Comparison of ENCODE assay signal across 22 cellular contexts in the genomic region with DNA sequence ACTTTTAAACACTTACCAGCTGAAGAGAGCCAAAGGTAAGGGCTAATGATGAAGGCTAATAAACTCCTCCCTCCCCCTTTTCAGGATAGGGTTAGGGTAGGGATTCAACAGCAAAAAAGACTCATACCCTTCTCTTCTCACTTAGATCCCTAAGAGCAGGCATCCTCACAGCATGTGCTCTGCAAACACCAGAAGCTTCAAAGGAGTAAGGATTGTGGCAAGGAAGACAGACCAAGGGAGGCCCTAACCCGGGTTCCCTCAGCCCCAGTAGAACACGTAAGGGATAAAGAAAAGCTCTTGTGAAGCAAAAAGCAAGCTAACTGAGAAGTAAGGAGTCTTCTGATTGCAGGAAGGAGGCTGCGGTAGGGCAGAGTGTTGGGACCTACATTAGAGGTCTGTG. TPM values are rescaled to one million over a fixed set of nuclear protein-coding genes. Genes with fewer than 3 reads are reported as not detected.
DNase-seq lines count a peak whose midpoint lies in the region; ATAC-seq and TF ChIP-seq lines count a peak whose summit lies in the region.
"Had no signal": no experiment of that assay in that cellular context is flagged by ENCODE, and none has a peak within 500 bp of the region (broad histone marks: within the 10 kb centered on the region; RNA-seq: fewer than 3 reads in every experiment).

No MANE protein-coding gene starts in this region.

- H3K4me3 ChIP-seq in H7 (ENCODE audit: insufficient read depth, low read depth, low read length) (no peak overlapping the region), choroid plexus epithelial cell (ENCODE audit: low read depth, low read length) (no peak overlapping the region), mesenchymal stem cell (ENCODE audit: insufficient read depth in 1 of 2, low read depth in 1 of 2, low read length in 2 of 2) (no peak overlapping the region)
- H3K4me3 ChIP-seq: BLaER1 treated with 17β-estradiol and CSF1 and Interleukin-3, amounts not matched to agents 10 nM and 100 nM; MG63; SJSA1 had no signal

- DNase-seq in H7, result peak; percentile 11
- DNase-seq in choroid plexus epithelial cell (ENCODE audit: low read depth), result peak; percentile 33
- DNase-seq in mesenchymal stem cell, result no peak
- no peak for DNase-seq in stimulated activated CD4-positive, alpha-beta T cell treated with anti-CD3 and anti-CD28 coated beads, Interleukin-4, amount 100 ng/mL, for 1 hour
- DNase-seq: Caco-2; CD4-positive, alpha-beta memory T cell; DMS79 treated with DMSO at 0.1 percent for 48 hours; MG63; NCI-H1105 treated with DMSO at 0.1 percent for 48 hours; NCI-H146; NCI-H1930; NCI-H2107; NCI-H446; NCI-H524 treated with DMSO at 0.1 percent for 48 hours; NCI-H82; NK-92 treated with Interleukin-12 subunit alpha and Interleukin-12 subunit beta, amount 100 ng/mL, for 24 hours had no signal

- H3K4me1 ChIP-seq in mesenchymal stem cell (ENCODE audit: control insufficient read depth, insufficient read depth, low read depth, low read length), result no peaks in the 10 kb centered on the region
- H3K4me1 ChIP-seq: Caco-2 had no signal

- H3K36me3 ChIP-seq in H7 (replicated peaks; ENCODE audit: control insufficient read depth, insufficient read depth, low read length) (no peaks in the 10 kb centered on the region; the same call in none of the 2 replicates), mesenchymal stem cell (ENCODE audit: control insufficient read depth in 1 of 2, insufficient read depth in 2 of 2, low read depth in 1 of 2, low read length in 2 of 2) (peaks cover 0 to 22% of the 10 kb centered on the region in 2 experiments)

- no peak overlapping the region for H2BK120ac ChIP-seq in mesenchymal stem cell (ENCODE audit: low read depth, low read length)

- no peak overlapping the region for H4K8ac ChIP-seq in mesenchymal stem cell (ENCODE audit: low read length)

- no peak overlapping the region for H3K14ac ChIP-seq in mesenchymal stem cell (ENCODE audit: low read length in 2 of 2)

- TF ChIP-seq CTCF in choroid plexus epithelial cell (conservative IDR thresholded peaks at IDR 0.05; ENCODE audit: low read depth, low read length), result no peak

- H3K79me1 ChIP-seq in mesenchymal stem cell (replicated peaks; ENCODE audit: low read length, poor library complexity, severe bottlenecking), result peaks cover 16% of the 10 kb centered on the region

- H3K23ac ChIP-seq in mesenchymal stem cell (ENCODE audit: low read length in 2 of 2), result no peak overlapping the region

- no peak overlapping the region for H2BK15ac ChIP-seq in mesenchymal stem cell (ENCODE audit: low read depth, poor library complexity, severe bottlenecking)

- no peaks in the 10 kb centered on the region for H3K9me3 ChIP-seq in mesenchymal stem cell (ENCODE audit: control insufficient read depth, low read length)
- H3K9me3 ChIP-seq: BLaER1 treated with 17β-estradiol and CSF1 and Interleukin-3, amounts not matched to agents 10 nM and 100 nM; Caco-2; MG63; SJSA1 had no signal

- ATAC-seq in HG03039 (IDR thresholded peaks at IDR 0.05; ENCODE audit: unreplicated experiment) (no peak), esophagus mucosa (no peak), HG02588 (IDR thresholded peaks at IDR 0.05; ENCODE audit: unreplicated experiment) (no peak)
- ATAC-seq: PC-3 had no signal

- no peak overlapping the region for H4K91ac ChIP-seq in mesenchymal stem cell (ENCODE audit: low read length)

- no peak overlapping the region for H3K18ac ChIP-seq in mesenchymal stem cell (ENCODE audit: low read depth in 1 of 2, low read length in 2 of 2)

- H3K27ac ChIP-seq in mesenchymal stem cell (ENCODE audit: low read length, poor library complexity, severe bottlenecking), result no peak overlapping the region
- H3K27ac ChIP-seq: BLaER1 treated with 17β-estradiol and CSF1 and Interleukin-3, amounts not matched to agents 10 nM and 100 nM; SJSA1 had no signal

- H3K9ac ChIP-seq in mesenchymal stem cell (ENCODE audit: low read length), result peak overlapping the region; percentile 7
- H3K9ac ChIP-seq: BLaER1 treated with 17β-estradiol and CSF1 and Interleukin-3, amounts not matched to agents 10 nM and 100 nM had no signal

- no peak overlapping the region for H3K4ac ChIP-seq in mesenchymal stem cell (ENCODE audit: low read depth in 1 of 2, low read length in 2 of 2)

- H2AFZ ChIP-seq in mesenchymal stem cell (ENCODE audit: low read depth, low read length), result no peak overlapping the region

- 56% methylated on average over 3 of the region's 3 CpGs for WGBS in mesenchymal stem cell

- no peak overlapping the region for H2BK12ac ChIP-seq in mesenchymal stem cell (ENCODE audit: low read length in 2 of 2)

- no peak overlapping the region for H2BK5ac ChIP-seq in mesenchymal stem cell (ENCODE audit: low read depth, low read length, poor library complexity, severe bottlenecking)

- H3K27me3 ChIP-seq in H7 (ENCODE audit: control insufficient read depth, insufficient read depth, low read length) (no peaks in the 10 kb centered on the region), mesenchymal stem cell (ENCODE audit: control insufficient read depth in 1 of 2, insufficient read depth in 1 of 2, low read length in 2 of 2) (no peaks in the 10 kb centered on the region)
- H3K27me3 ChIP-seq: BLaER1 treated with 17β-estradiol and CSF1 and Interleukin-3, amounts not matched to agents 10 nM and 100 nM; MG63; SJSA1 had no signal

- no peak overlapping the region for H3K4me2 ChIP-seq in mesenchymal stem cell (ENCODE audit: low read length, poor library complexity, severe bottlenecking)
- H3K4me2 ChIP-seq: BLaER1 treated with 17β-estradiol and CSF1 and Interleukin-3, amounts not matched to agents 10 nM and 100 nM had no signal

- H2AK5ac ChIP-seq in mesenchymal stem cell (ENCODE audit: low read length, severe bottlenecking), result no peak overlapping the region

RNA-seq across cellular contexts. Expression of a gene that starts 11.6 kb away (rescaled TPM):
- 35.2 and 46.8 TPM in 2 replicates for total RNA-seq in H7 (2014; rRNA removed; shearing (Covaris generic))
- 24.9 TPM for polyA plus RNA-seq in mesenchymal stem cell (2013, experiment 1 of 2)
- polyA plus RNA-seq in mesenchymal stem cell (2013, experiment 2 of 2), result 25.5 TPM
- total RNA-seq in esophagus mucosa, result 14.4 TPM

Comparison
In these comparisons a context has a peak if more than half of its experiments do, and no peak if none do; other contexts are left out.
1. DNase-seq: peak in H7 (single experiment) and choroid plexus epithelial cell (single experiment); none in mesenchymal stem cell (single experiment) and stimulated activated CD4-positive, alpha-beta T cell treated with anti-CD3 and anti-CD28 coated beads, Interleukin-4, amount 100 ng/mL, for 1 hour (single experiment).